In the genomic region with DNA sequence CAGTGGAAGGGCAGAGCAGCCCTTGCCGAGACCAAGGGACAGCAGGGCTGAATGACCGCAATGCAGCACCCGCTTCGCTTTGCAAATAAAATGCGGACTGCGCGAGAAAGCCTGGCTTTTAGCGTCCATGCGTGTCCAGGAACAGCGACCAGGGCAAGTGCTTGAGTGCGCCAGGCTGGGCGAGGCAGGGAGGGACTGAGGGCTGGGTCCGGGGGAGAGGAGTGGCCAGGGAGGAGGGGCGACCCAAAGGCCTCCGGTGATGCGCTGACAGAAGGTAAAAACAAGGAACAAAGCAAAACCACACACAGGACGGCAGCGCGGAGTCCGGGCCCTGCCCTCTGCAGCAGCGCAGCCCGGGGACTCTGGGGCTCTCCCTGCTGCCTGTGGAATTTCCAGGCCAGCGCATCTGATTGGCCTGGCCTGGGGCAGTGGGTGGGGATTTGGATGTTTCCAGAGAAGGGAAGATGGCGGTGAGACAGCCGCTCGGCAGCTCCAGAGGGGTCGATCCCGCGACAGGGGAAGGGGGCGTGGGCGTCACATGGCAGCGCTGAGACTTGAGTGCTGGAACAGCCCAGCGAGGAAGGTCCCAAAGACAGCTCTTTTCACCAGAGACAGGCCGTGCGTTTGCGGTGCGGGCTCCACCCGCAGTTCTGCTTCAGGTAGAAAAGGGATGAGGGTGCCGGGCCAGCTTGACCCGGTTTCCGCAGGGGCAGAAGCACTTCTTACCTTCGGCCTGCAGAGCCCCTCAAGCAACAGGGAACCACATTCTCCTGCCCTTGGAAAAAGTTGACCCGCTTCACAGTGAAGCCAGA, we compare ENCODE assay signal across 1 cellular context.
TF ChIP-seq lines count a peak whose summit lies in the region.

No MANE protein-coding gene starts in this region.

TF ChIP-seq in HepG2, 621 proteins besides CTCF, POLR2A, EP300 and RAD21 (continued from another document and continues in another):
- TF ChIP-seq, protein P1, sequence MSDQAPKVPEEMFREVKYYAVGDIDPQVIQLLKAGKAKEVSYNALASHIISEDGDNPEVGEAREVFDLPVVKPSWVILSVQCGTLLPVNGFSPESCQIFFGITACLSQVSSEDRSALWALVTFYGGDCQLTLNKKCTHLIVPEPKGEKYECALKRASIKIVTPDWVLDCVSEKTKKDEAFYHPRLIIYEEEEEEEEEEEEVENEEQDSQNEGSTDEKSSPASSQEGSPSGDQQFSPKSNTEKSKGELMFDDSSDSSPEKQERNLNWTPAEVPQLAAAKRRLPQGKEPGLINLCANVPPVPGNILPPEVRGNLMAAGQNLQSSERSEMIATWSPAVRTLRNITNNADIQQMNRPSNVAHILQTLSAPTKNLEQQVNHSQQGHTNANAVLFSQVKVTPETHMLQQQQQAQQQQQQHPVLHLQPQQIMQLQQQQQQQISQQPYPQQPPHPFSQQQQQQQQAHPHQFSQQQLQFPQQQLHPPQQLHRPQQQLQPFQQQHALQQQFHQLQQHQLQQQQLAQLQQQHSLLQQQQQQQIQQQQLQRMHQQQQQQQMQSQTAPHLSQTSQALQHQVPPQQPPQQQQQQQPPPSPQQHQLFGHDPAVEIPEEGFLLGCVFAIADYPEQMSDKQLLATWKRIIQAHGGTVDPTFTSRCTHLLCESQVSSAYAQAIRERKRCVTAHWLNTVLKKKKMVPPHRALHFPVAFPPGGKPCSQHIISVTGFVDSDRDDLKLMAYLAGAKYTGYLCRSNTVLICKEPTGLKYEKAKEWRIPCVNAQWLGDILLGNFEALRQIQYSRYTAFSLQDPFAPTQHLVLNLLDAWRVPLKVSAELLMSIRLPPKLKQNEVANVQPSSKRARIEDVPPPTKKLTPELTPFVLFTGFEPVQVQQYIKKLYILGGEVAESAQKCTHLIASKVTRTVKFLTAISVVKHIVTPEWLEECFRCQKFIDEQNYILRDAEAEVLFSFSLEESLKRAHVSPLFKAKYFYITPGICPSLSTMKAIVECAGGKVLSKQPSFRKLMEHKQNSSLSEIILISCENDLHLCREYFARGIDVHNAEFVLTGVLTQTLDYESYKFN (CRISPR knock-in tag; conservative IDR thresholded peaks at IDR 0.05): peak; percentile 76
- TF ChIP-seq SOX13 (IDR thresholded peaks at IDR 0.05) (no peak), SOX13 (CRISPR knock-in tag; conservative IDR thresholded peaks at IDR 0.05 in 1 of 2, IDR thresholded peaks at IDR 0.05 in 1 of 2) (peak in 1 of 2 experiments; percentile 74; a peak in 2 of 4 replicates), NCOR1 (IDR thresholded peaks at IDR 0.05; ENCODE audit: borderline replicate concordance, low read length) (no peak), AGO1 (IDR thresholded peaks at IDR 0.05; ENCODE audit: low read depth, low read length, poor library complexity, severe bottlenecking) (peak; percentile 85), RNF2 (conservative IDR thresholded peaks at IDR 0.05; ENCODE audit: low read depth) (0 out of 2 replicates have a peak, but pooled peaks have one; percentile 40), ZIK1 (CRISPR knock-in tag; IDR thresholded peaks at IDR 0.05; ENCODE audit: borderline replicate concordance, low read depth) (peak; percentile 46; the same call in 1 of the 2 replicates), ZNF776 (CRISPR knock-in tag; IDR thresholded peaks at IDR 0.05) (peak; percentile 77), ZNF577 (CRISPR knock-in tag; IDR thresholded peaks at IDR 0.05; ENCODE audit: borderline replicate concordance, low read depth) (no peak), ZSCAN29 (CRISPR knock-in tag; conservative IDR thresholded peaks at IDR 0.05) (peak; percentile 57; the same call in 1 of the 2 replicates), CCDC6 (CRISPR knock-in tag; IDR thresholded peaks at IDR 0.05) (0 out of 2 replicates have a peak, but pooled peaks have one; percentile 30), HDAC2 (CRISPR knock-in tag; IDR thresholded peaks at IDR 0.05) (peak; percentile 74), MEIS1 (CRISPR knock-in tag; IDR thresholded peaks at IDR 0.05; ENCODE audit: borderline replicate concordance) (no peak; the same call in 1 of the 2 replicates), PRMT3 (CRISPR knock-in tag; IDR thresholded peaks at IDR 0.05; ENCODE audit: borderline replicate concordance, low read depth) (no peak), ZNF75D (CRISPR knock-in tag; IDR thresholded peaks at IDR 0.05; ENCODE audit: borderline replicate concordance) (no peak), ZNF549 (CRISPR knock-in tag; IDR thresholded peaks at IDR 0.05) (no peak), ZNF709 (CRISPR knock-in tag; IDR thresholded peaks at IDR 0.05) (no peak), SMARCC2 (IDR thresholded peaks at IDR 0.05) (no peak), MED13 (CRISPR knock-in tag; IDR thresholded peaks at IDR 0.05) (no peak), MEF2D (CRISPR knock-in tag; IDR thresholded peaks at IDR 0.05) (peak; percentile 69), ZNF790 (CRISPR knock-in tag; IDR thresholded peaks at IDR 0.05; ENCODE audit: borderline replicate concordance) (no peak), MTA1 (CRISPR knock-in tag; IDR thresholded peaks at IDR 0.05; ENCODE audit: borderline replicate concordance) (peak; percentile 55; the same call in 1 of the 2 replicates), BORCS8-MEF2B (CRISPR knock-in tag; IDR thresholded peaks at IDR 0.05) (peak; percentile 33), HNRNPH1 (optimal IDR thresholded peaks at IDR 0.05; ENCODE audit: low read depth, low read length) (no peak), ATRX (CRISPR knock-in tag; IDR thresholded peaks at IDR 0.05; ENCODE audit: borderline replicate concordance) (no peak), ZNF674 (CRISPR knock-in tag; IDR thresholded peaks at IDR 0.05; ENCODE audit: low read depth) (no peak), JARID2 (CRISPR knock-in tag; IDR thresholded peaks at IDR 0.05; ENCODE audit: insufficient replicate concordance) (no peak), NFKBIZ (CRISPR knock-in tag; IDR thresholded peaks at IDR 0.05) (peak; percentile 55)
- TF ChIP-seq, protein P2, sequence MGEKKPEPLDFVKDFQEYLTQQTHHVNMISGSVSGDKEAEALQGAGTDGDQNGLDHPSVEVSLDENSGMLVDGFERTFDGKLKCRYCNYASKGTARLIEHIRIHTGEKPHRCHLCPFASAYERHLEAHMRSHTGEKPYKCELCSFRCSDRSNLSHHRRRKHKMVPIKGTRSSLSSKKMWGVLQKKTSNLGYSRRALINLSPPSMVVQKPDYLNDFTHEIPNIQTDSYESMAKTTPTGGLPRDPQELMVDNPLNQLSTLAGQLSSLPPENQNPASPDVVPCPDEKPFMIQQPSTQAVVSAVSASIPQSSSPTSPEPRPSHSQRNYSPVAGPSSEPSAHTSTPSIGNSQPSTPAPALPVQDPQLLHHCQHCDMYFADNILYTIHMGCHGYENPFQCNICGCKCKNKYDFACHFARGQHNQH (CRISPR knock-in tag; IDR thresholded peaks at IDR 0.05): peak; percentile 81; the same call in 1 of the 2 replicates
- TF ChIP-seq, protein P3, sequence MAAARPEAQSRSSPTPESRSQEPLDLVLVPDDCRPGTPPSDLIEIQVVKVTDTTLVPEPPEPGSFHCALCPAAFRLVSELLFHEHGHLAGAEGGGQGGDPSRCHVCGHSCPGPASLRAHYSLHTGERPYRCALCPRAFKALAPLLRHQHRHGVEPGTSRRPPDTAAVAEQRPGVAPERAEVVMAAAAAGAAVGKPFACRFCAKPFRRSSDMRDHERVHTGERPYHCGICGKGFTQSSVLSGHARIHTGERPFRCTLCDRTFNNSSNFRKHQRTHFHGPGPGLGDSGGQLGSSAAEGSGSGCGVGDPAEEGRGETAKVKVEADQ (CRISPR knock-in tag; IDR thresholded peaks at IDR 0.05; ENCODE audit: borderline replicate concordance): no peak
- TF ChIP-seq, protein P4, sequence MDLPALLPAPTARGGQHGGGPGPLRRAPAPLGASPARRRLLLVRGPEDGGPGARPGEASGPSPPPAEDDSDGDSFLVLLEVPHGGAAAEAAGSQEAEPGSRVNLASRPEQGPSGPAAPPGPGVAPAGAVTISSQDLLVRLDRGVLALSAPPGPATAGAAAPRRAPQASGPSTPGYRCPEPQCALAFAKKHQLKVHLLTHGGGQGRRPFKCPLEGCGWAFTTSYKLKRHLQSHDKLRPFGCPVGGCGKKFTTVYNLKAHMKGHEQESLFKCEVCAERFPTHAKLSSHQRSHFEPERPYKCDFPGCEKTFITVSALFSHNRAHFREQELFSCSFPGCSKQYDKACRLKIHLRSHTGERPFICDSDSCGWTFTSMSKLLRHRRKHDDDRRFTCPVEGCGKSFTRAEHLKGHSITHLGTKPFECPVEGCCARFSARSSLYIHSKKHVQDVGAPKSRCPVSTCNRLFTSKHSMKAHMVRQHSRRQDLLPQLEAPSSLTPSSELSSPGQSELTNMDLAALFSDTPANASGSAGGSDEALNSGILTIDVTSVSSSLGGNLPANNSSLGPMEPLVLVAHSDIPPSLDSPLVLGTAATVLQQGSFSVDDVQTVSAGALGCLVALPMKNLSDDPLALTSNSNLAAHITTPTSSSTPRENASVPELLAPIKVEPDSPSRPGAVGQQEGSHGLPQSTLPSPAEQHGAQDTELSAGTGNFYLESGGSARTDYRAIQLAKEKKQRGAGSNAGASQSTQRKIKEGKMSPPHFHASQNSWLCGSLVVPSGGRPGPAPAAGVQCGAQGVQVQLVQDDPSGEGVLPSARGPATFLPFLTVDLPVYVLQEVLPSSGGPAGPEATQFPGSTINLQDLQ (CRISPR knock-in tag; IDR thresholded peaks at IDR 0.05): peak; percentile 27; the same call in 1 of the 2 replicates
- TF ChIP-seq, protein P5, sequence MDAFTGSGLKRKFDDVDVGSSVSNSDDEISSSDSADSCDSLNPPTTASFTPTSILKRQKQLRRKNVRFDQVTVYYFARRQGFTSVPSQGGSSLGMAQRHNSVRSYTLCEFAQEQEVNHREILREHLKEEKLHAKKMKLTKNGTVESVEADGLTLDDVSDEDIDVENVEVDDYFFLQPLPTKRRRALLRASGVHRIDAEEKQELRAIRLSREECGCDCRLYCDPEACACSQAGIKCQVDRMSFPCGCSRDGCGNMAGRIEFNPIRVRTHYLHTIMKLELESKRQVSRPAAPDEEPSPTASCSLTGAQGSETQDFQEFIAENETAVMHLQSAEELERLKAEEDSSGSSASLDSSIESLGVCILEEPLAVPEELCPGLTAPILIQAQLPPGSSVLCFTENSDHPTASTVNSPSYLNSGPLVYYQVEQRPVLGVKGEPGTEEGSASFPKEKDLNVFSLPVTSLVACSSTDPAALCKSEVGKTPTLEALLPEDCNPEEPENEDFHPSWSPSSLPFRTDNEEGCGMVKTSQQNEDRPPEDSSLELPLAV (CRISPR knock-in tag; conservative IDR thresholded peaks at IDR 0.05; ENCODE audit: low read depth): no peak
- TF ChIP-seq, protein P6, sequence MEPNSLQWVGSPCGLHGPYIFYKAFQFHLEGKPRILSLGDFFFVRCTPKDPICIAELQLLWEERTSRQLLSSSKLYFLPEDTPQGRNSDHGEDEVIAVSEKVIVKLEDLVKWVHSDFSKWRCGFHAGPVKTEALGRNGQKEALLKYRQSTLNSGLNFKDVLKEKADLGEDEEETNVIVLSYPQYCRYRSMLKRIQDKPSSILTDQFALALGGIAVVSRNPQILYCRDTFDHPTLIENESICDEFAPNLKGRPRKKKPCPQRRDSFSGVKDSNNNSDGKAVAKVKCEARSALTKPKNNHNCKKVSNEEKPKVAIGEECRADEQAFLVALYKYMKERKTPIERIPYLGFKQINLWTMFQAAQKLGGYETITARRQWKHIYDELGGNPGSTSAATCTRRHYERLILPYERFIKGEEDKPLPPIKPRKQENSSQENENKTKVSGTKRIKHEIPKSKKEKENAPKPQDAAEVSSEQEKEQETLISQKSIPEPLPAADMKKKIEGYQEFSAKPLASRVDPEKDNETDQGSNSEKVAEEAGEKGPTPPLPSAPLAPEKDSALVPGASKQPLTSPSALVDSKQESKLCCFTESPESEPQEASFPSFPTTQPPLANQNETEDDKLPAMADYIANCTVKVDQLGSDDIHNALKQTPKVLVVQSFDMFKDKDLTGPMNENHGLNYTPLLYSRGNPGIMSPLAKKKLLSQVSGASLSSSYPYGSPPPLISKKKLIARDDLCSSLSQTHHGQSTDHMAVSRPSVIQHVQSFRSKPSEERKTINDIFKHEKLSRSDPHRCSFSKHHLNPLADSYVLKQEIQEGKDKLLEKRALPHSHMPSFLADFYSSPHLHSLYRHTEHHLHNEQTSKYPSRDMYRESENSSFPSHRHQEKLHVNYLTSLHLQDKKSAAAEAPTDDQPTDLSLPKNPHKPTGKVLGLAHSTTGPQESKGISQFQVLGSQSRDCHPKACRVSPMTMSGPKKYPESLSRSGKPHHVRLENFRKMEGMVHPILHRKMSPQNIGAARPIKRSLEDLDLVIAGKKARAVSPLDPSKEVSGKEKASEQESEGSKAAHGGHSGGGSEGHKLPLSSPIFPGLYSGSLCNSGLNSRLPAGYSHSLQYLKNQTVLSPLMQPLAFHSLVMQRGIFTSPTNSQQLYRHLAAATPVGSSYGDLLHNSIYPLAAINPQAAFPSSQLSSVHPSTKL (CRISPR knock-in tag; IDR thresholded peaks at IDR 0.05): peak; percentile 81
- TF ChIP-seq, protein P7, sequence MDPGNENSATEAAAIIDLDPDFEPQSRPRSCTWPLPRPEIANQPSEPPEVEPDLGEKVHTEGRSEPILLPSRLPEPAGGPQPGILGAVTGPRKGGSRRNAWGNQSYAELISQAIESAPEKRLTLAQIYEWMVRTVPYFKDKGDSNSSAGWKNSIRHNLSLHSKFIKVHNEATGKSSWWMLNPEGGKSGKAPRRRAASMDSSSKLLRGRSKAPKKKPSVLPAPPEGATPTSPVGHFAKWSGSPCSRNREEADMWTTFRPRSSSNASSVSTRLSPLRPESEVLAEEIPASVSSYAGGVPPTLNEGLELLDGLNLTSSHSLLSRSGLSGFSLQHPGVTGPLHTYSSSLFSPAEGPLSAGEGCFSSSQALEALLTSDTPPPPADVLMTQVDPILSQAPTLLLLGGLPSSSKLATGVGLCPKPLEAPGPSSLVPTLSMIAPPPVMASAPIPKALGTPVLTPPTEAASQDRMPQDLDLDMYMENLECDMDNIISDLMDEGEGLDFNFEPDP (CRISPR knock-in tag; conservative IDR thresholded peaks at IDR 0.05): no peak
- TF ChIP-seq, protein P8, sequence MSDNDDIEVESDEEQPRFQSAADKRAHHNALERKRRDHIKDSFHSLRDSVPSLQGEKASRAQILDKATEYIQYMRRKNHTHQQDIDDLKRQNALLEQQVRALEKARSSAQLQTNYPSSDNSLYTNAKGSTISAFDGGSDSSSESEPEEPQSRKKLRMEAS (IDR thresholded peaks at IDR 0.05): peak; percentile 72
- TF ChIP-seq, protein P9, sequence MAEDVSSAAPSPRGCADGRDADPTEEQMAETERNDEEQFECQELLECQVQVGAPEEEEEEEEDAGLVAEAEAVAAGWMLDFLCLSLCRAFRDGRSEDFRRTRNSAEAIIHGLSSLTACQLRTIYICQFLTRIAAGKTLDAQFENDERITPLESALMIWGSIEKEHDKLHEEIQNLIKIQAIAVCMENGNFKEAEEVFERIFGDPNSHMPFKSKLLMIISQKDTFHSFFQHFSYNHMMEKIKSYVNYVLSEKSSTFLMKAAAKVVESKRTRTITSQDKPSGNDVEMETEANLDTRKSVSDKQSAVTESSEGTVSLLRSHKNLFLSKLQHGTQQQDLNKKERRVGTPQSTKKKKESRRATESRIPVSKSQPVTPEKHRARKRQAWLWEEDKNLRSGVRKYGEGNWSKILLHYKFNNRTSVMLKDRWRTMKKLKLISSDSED (CRISPR knock-in tag; IDR thresholded peaks at IDR 0.05): 0 out of 2 replicates have a peak, but pooled peaks have one; percentile 11
- TF ChIP-seq, protein P10, sequence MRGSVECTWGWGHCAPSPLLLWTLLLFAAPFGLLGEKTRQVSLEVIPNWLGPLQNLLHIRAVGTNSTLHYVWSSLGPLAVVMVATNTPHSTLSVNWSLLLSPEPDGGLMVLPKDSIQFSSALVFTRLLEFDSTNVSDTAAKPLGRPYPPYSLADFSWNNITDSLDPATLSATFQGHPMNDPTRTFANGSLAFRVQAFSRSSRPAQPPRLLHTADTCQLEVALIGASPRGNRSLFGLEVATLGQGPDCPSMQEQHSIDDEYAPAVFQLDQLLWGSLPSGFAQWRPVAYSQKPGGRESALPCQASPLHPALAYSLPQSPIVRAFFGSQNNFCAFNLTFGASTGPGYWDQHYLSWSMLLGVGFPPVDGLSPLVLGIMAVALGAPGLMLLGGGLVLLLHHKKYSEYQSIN (CRISPR knock-in tag; IDR thresholded peaks at IDR 0.05; ENCODE audit: borderline replicate concordance): no peak
